ENCODE assay signal across 8 cellular contexts in genomic region chr12:98998697-98999299, GRCh38.
DNase-seq lines count a peak whose midpoint lies in the region; ATAC-seq and TF ChIP-seq lines count a peak whose summit lies in the region.

No MANE protein-coding gene starts in this region.

- no peak for TF ChIP-seq POLR2A in thyroid gland (IDR thresholded peaks at IDR 0.05)

- TF ChIP-seq CTCF in hepatocyte (IDR thresholded peaks at IDR 0.05; ENCODE audit: poor library complexity) (peak; percentile 85), thyroid gland (IDR thresholded peaks at IDR 0.05) (peak in 4 of 6 experiments; percentile 26 to 74 (median 70))

- H2AFZ ChIP-seq in hepatocyte: no peak overlapping the region

- no peak overlapping the region for H3K4me2 ChIP-seq in hepatocyte

- H3K27me3 ChIP-seq in hepatocyte (peaks cover 3% of the 10 kb centered on the region), thyroid gland (no peaks in the 10 kb centered on the region)

- intact Hi-C loops in thyroid gland (cut with DNase I): no loop called here
- intact Hi-C loops in activated T-helper 2 cell treated with anti-CD3 and anti-CD28 coated beads, Interferon-gamma antibody, Interleukin-2, Interleukin-4, amounts not matched to agents 10 μg/mL and 5 μg/mL and 100 μg/mL, durations not matched to agents 14 hours and 24 hours and 36 hours (cut with micrococcal nuclease): loop anchor here (1.0 kb wide), 2 partner anchors 273 to 299 kb away; no protein-coding TSS in a partner anchor

- no peaks in the 10 kb centered on the region for H3K4me1 ChIP-seq in hepatocyte (ENCODE audit: insufficient read depth)
- H3K4me1 ChIP-seq in thyroid gland: no peaks in the 10 kb centered on the region

- H3K27me3 Mint-ChIP-seq in activated T-helper 2 cell treated with anti-CD3 and anti-CD28 coated beads, Interferon-gamma antibody, Interleukin-2, Interleukin-4, amounts not matched to agents 10 μg/mL and 5 μg/mL and 100 μg/mL, durations not matched to agents 14 hours and 24 hours and 36 hours (ENCODE audit: low read depth): no peaks in the 10 kb centered on the region

- H3K36me3 ChIP-seq in hepatocyte (replicated peaks; ENCODE audit: insufficient read depth, low read depth) (no peaks in the 10 kb centered on the region), thyroid gland (no peaks in the 10 kb centered on the region)

- no peaks in the 10 kb centered on the region for H3K36me3 Mint-ChIP-seq in activated T-helper 2 cell treated with anti-CD3 and anti-CD28 coated beads, Interferon-gamma antibody, Interleukin-2, Interleukin-4, amounts not matched to agents 10 μg/mL and 5 μg/mL and 100 μg/mL, durations not matched to agents 14 hours and 24 hours and 36 hours (ENCODE audit: low read depth)

- H3K4me3 Mint-ChIP-seq in activated T-helper 2 cell treated with anti-CD3 and anti-CD28 coated beads, Interferon-gamma antibody, Interleukin-2, Interleukin-4, amounts not matched to agents 10 μg/mL and 5 μg/mL and 100 μg/mL, durations not matched to agents 14 hours and 24 hours and 36 hours (ENCODE audit: low read depth): no peak overlapping the region

- H3K9me2 ChIP-seq in hepatocyte (replicated peaks; ENCODE audit: insufficient read depth): no peaks in the 10 kb centered on the region

- no peaks in the 10 kb centered on the region for H4K20me1 ChIP-seq in hepatocyte (ENCODE audit: insufficient read depth, poor library complexity, severe bottlenecking)

- no peaks in the 10 kb centered on the region for H3K4me1 Mint-ChIP-seq in activated T-helper 2 cell treated with anti-CD3 and anti-CD28 coated beads, Interferon-gamma antibody, Interleukin-2, Interleukin-4, amounts not matched to agents 10 μg/mL and 5 μg/mL and 100 μg/mL, durations not matched to agents 14 hours and 24 hours and 36 hours (ENCODE audit: low read depth)

- H3K9me3 ChIP-seq in hepatocyte (ENCODE audit: low read depth) (no peaks in the 10 kb centered on the region), thyroid gland (no peaks in the 10 kb centered on the region)

- peak; percentile 64 for DNase-seq in Ammon's horn (ENCODE audit: low spot score)
- peak; percentile 3 for DNase-seq in NCI-H1436 treated with DMSO at 0.1 percent for 48 hours (lab: John Stamatoyannopoulos, UW)
- DNase-seq in amniotic epithelial cell (ENCODE audit: low read depth): peak; percentile 37
- DNase-seq in hepatocyte (ENCODE audit: low spot score): peak; percentile 61
- DNase-seq in thyroid gland: no peak
- no peak for DNase-seq in activated T-helper 2 cell treated with anti-CD3 and anti-CD28 coated beads, Interferon-gamma antibody, Interleukin-2, Interleukin-4, amounts not matched to agents 10 μg/mL and 5 μg/mL and 100 μg/mL, durations not matched to agents 14 hours and 24 hours and 36 hours (ENCODE audit: low spot score)

- no peak overlapping the region for H3K27ac Mint-ChIP-seq in activated T-helper 2 cell treated with anti-CD3 and anti-CD28 coated beads, Interferon-gamma antibody, Interleukin-2, Interleukin-4, amounts not matched to agents 10 μg/mL and 5 μg/mL and 100 μg/mL, durations not matched to agents 14 hours and 24 hours and 36 hours

- H3K9me3 Mint-ChIP-seq in activated T-helper 2 cell treated with anti-CD3 and anti-CD28 coated beads, Interferon-gamma antibody, Interleukin-2, Interleukin-4, amounts not matched to agents 10 μg/mL and 5 μg/mL and 100 μg/mL, durations not matched to agents 14 hours and 24 hours and 36 hours: no peaks in the 10 kb centered on the region

- H3K27ac ChIP-seq in hepatocyte (no peak overlapping the region), thyroid gland (no peak overlapping the region)

- peak; percentile 82 for ATAC-seq in GM18511 (IDR thresholded peaks at IDR 0.05; ENCODE audit: unreplicated experiment)
- peak; percentile 87 for ATAC-seq in HG02938 (IDR thresholded peaks at IDR 0.05; ENCODE audit: unreplicated experiment)

- no peaks in the 10 kb centered on the region for H3K79me2 ChIP-seq in hepatocyte

- 26% methylated on average over 6 of the region's 6 CpGs for WGBS in hepatocyte (ENCODE audit: low lambda C conversion rate, missing lambda C conversion rate)
- 18 to 20% methylated on average over 6 of the region's 6 CpGs for WGBS in thyroid gland, 2 donors

- H3K4me3 ChIP-seq in hepatocyte: no peak overlapping the region
- no peak overlapping the region for H3K4me3 ChIP-seq in thyroid gland (replicated peaks in 1 of 3)

Comparison
In these comparisons a context has a peak if more than half of its experiments do, and no peak if none do; other contexts are left out.
1. DNase-seq: peak in Ammon's horn (single experiment), NCI-H1436 treated with DMSO at 0.1 percent for 48 hours (single experiment), amniotic epithelial cell (single experiment) and hepatocyte (single experiment); none in thyroid gland (0 of 2) and activated T-helper 2 cell treated with anti-CD3 and anti-CD28 coated beads, Interferon-gamma antibody, Interleukin-2, Interleukin-4, amounts not matched to agents 10 μg/mL and 5 μg/mL and 100 μg/mL, durations not matched to agents 14 hours and 24 hours and 36 hours (single experiment).